1 cellular context compared by ENCODE assay signal in genomic region chr6:42315220-42315990, GRCh38.
TF ChIP-seq lines count a peak whose summit lies in the region.

No MANE protein-coding gene starts in this region.

TF ChIP-seq in H1, 55 proteins besides CTCF, POLR2A, EP300 and RAD21:
- TF ChIP-seq KDM4A (IDR thresholded peaks at IDR 0.05; ENCODE audit: low read depth, low read length, severe bottlenecking), result no peak
TF ChIP-seq in H1: peak in this region for 0.
